26 cellular contexts compared by ENCODE assay signal in the genomic region with DNA sequence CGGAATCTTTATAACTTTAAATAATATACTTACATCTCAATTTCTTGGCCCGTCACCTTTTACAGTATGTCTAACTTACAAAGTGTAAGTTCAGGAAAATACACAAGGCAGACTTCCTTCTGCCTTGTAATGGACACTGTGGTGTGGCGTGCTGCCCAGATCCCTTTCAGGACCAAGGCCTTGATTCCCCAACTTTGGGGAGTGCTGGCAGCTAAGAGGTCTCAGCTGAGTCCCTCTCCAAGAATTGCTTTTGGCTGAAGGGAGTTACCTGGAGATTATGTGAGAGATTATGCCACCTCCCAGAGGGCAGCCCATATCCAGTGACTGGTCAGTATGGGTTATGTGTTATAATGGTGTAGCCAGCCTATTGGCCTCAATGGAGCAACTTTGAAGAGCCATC. TPM values are rescaled to one million over a fixed set of nuclear protein-coding genes. Genes with fewer than 3 reads are reported as not detected.
"Had no signal": no experiment of that assay in that cellular context is flagged by ENCODE, and none has a peak within 500 bp of the region (broad histone marks: within the 10 kb centered on the region; RNA-seq: fewer than 3 reads in every experiment).

No MANE protein-coding gene starts in this region.

- DNase-seq: dermis blood vessel endothelial cell; effector memory CD4-positive, alpha-beta T cell; esophagus squamous epithelium; foreskin melanocyte; kidney; mesendoderm; midbrain; naive thymus-derived CD4-positive, alpha-beta T cell; posterior cingulate gyrus; psoas muscle; right cardiac atrium; sigmoid colon; stimulated activated CD4-positive, alpha-beta T cell treated with anti-CD3 and anti-CD28 coated beads, Interleukin-2, amount 100 ng/mL, for 24 hours; stimulated activated CD4-positive, alpha-beta T cell treated with anti-CD3 and anti-CD28 coated beads, Interleukin-4, amount 100 ng/mL, for 24 hours; stimulated activated naive CD4-positive, alpha-beta T cell treated with Interleukin-2 at 50 U/mL for 16 hours; substantia nigra; testis; tibial artery had no signal

- H3K27ac ChIP-seq: coronary artery, esophagus squamous epithelium, neural progenitor cell, psoas muscle, sigmoid colon, testis, tibial artery had no signal

- H3K27me3 ChIP-seq: esophagus squamous epithelium, neural progenitor cell, sigmoid colon, testis, tibial artery had no signal

- H3K36me3 ChIP-seq: esophagus squamous epithelium, neural progenitor cell, sigmoid colon, tibial artery had no signal

- H3K9me3 ChIP-seq: esophagus squamous epithelium, psoas muscle, sigmoid colon, testis, tibial artery had no signal

- H2AFZ ChIP-seq: neural progenitor cell had no signal

- H3K9ac ChIP-seq: neural progenitor cell had no signal

- H3K4me1 ChIP-seq: esophagus squamous epithelium, neural progenitor cell, psoas muscle, sigmoid colon, testis, tibial artery had no signal

- ATAC-seq: left lobe of liver; naive thymus-derived CD4-positive, alpha-beta T cell; psoas muscle; right cardiac atrium; stimulated activated effector memory CD8-positive, alpha-beta T cell treated with anti-CD3 and anti-CD28 coated beads, Interleukin-12 subunit alpha, Interleukin-12 subunit beta, amount 100 ng/mL, for 72 hours had no signal

- H3K4me2 ChIP-seq: neural progenitor cell had no signal

- H3K4me3 ChIP-seq: coronary artery, esophagus squamous epithelium, neural progenitor cell, psoas muscle, sigmoid colon, testis, tibial artery had no signal

RNA-seq across cellular contexts. Expression of a gene that starts 21.2 kb away (rescaled TPM):
- total RNA-seq: chondrocyte, endothelial cell of umbilical vein, epithelial cell of proximal tubule, renal cortical epithelial cell had no signal
- polyA plus RNA-seq: endothelial cell of umbilical vein had no signal
